11 cellular contexts compared by ENCODE assay signal in the genomic region with DNA sequence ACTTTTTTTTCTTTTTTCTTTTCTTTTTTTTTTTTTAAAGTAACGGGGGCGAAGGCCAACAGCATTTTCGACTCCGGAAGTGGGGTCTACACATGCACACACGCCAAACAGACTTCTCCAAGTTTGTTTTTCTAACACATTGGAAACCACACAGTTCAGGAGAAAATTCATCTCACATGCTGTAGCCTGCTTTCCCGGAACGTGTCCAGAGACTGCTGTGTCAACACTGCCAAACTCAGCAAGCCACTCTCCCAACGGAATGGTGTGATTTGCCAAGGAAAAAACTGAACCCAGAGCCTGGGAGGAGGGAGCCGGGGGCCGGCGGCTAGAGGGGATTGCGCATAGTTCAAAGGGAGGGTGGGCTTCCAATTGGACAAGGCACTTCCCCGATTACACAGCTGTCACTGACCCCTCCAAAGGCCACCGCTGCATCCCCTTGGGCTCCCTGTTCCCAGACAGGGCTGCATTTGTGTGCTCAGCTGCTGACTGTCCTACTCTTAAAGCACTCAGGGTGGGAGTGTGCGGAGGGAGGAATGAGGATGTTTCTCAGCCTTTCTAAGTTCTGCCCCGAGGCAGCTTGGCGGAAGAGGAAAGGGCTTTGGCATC.
DNase-seq lines count a peak whose midpoint lies in the region; TF ChIP-seq lines count a peak whose summit lies in the region.
"Had no signal": no experiment of that assay in that cellular context is flagged by ENCODE, and none has a peak within 500 bp of the region (broad histone marks: within the 10 kb centered on the region; RNA-seq: fewer than 3 reads in every experiment).

No MANE protein-coding gene starts in this region.

- H3K4me3 Mint-ChIP-seq in activated naive CD8-positive, alpha-beta T cell treated with anti-CD3 and anti-CD28 coated beads for 36 hours: no peak overlapping the region
- H3K4me3 Mint-ChIP-seq: activated B cell treated with CpG ODN at 0.5 μM for 24 hours; CD4-positive, CD25-positive, alpha-beta regulatory T cell had no signal

- peak overlapping the region; percentile 71 for H3K4me2 ChIP-seq in osteoblast (ENCODE audit: insufficient read depth, low read length)

- DNase-seq in AG10803 (ENCODE audit: low read depth): peak; percentile 48
- peak; percentile 43 for DNase-seq in SK-MEL-5 (ENCODE audit: low read depth, low spot score)
- DNase-seq in foreskin melanocyte: peak; percentile 93
- peak; percentile 34 for DNase-seq in osteoblast (ENCODE audit: insufficient read length, low spot score, missing footprints)
- DNase-seq in GM19240 (ENCODE audit: insufficient read length, low spot score): no peak
- no peak for DNase-seq in activated naive CD8-positive, alpha-beta T cell treated with anti-CD3 and anti-CD28 coated beads for 36 hours
- DNase-seq in SIG-M5 (lab: John Stamatoyannopoulos, UW): no peak
- DNase-seq in SKM-1 treated with dmso at 0.1 percent for 144 hours (lab: John Stamatoyannopoulos, UW; ENCODE audit: unreplicated experiment): no peak
- DNase-seq: activated B cell treated with CpG ODN at 0.5 μM for 24 hours; CD4-positive, CD25-positive, alpha-beta regulatory T cell; stimulated activated CD4-positive, alpha-beta T cell treated with anti-CD3 and anti-CD28 coated beads, Interleukin-4, amount 100 ng/mL, for 4 hours had no signal

- H3K27me3 Mint-ChIP-seq in activated naive CD8-positive, alpha-beta T cell treated with anti-CD3 and anti-CD28 coated beads for 36 hours: peaks cover 11% of the 10 kb centered on the region

- H3K79me2 ChIP-seq in osteoblast (ENCODE audit: insufficient read depth, low read length): no peaks in the 10 kb centered on the region

- H3K36me3 ChIP-seq in osteoblast (ENCODE audit: insufficient read depth, low read length): no peaks in the 10 kb centered on the region

- H3K9me3 Mint-ChIP-seq in activated naive CD8-positive, alpha-beta T cell treated with anti-CD3 and anti-CD28 coated beads for 36 hours: no peaks in the 10 kb centered on the region
- H3K9me3 Mint-ChIP-seq: activated B cell treated with CpG ODN at 0.5 μM for 24 hours; CD4-positive, CD25-positive, alpha-beta regulatory T cell had no signal

- peak overlapping the region; percentile 31; the same call in 1 of the 2 replicates for H3K4me3 ChIP-seq in AG10803 (ENCODE audit: low read length)
- peak overlapping the region; percentile 67 for H3K4me3 ChIP-seq in osteoblast (ENCODE audit: insufficient read depth, low read length)

- H3K27ac Mint-ChIP-seq in activated naive CD8-positive, alpha-beta T cell treated with anti-CD3 and anti-CD28 coated beads for 36 hours: no peak overlapping the region
- H3K27ac Mint-ChIP-seq: activated B cell treated with CpG ODN at 0.5 μM for 24 hours had no signal

- no peaks in the 10 kb centered on the region for H3K9me3 ChIP-seq in osteoblast (ENCODE audit: low read depth, low read length)

- peaks cover 16% of the 10 kb centered on the region for H3K4me1 ChIP-seq in osteoblast (ENCODE audit: insufficient read depth, low read length)

- in situ Hi-C loops in SK-MEL-5 (cut with HindIII; ENCODE audit: low pct_unique_long_range_greater_than_20kb, low sequenced_read_pairs): no loop called here

- peaks cover under 1% of the 10 kb centered on the region for H3K27me3 ChIP-seq in osteoblast (ENCODE audit: insufficient read depth, low read length)

- peak overlapping the region; percentile 87 for H2AFZ ChIP-seq in osteoblast (ENCODE audit: low read length)

- H3K36me3 Mint-ChIP-seq in activated naive CD8-positive, alpha-beta T cell treated with anti-CD3 and anti-CD28 coated beads for 36 hours: no peaks in the 10 kb centered on the region
- H3K36me3 Mint-ChIP-seq: CD4-positive, CD25-positive, alpha-beta regulatory T cell had no signal

- H4K20me1 ChIP-seq in osteoblast (ENCODE audit: insufficient read depth, low read length): no peaks in the 10 kb centered on the region

- no peak for TF ChIP-seq CTCF in AG10803 (conservative IDR thresholded peaks at IDR 0.05; ENCODE audit: low read length)
- TF ChIP-seq CTCF in osteoblast (IDR thresholded peaks at IDR 0.05; ENCODE audit: extremely low read depth, low read depth, low read length): no peak

- H3K27ac ChIP-seq in osteoblast (ENCODE audit: low read depth, low read length): peak overlapping the region; percentile 16

- no peaks in the 10 kb centered on the region for H3K4me1 Mint-ChIP-seq in activated naive CD8-positive, alpha-beta T cell treated with anti-CD3 and anti-CD28 coated beads for 36 hours
- H3K4me1 Mint-ChIP-seq: activated B cell treated with CpG ODN at 0.5 μM for 24 hours; CD4-positive, CD25-positive, alpha-beta regulatory T cell had no signal

Comparison
In these comparisons a context has a peak if more than half of its experiments do, and no peak if none do; other contexts are left out.
1. DNase-seq: peak in AG10803 (single experiment), SK-MEL-5 (single experiment), foreskin melanocyte (single experiment) and osteoblast (single experiment); none in GM19240 (single experiment), activated naive CD8-positive, alpha-beta T cell treated with anti-CD3 and anti-CD28 coated beads for 36 hours (single experiment), SIG-M5 (single experiment) and SKM-1 treated with dmso at 0.1 percent for 144 hours (single experiment).